In the genomic region with DNA sequence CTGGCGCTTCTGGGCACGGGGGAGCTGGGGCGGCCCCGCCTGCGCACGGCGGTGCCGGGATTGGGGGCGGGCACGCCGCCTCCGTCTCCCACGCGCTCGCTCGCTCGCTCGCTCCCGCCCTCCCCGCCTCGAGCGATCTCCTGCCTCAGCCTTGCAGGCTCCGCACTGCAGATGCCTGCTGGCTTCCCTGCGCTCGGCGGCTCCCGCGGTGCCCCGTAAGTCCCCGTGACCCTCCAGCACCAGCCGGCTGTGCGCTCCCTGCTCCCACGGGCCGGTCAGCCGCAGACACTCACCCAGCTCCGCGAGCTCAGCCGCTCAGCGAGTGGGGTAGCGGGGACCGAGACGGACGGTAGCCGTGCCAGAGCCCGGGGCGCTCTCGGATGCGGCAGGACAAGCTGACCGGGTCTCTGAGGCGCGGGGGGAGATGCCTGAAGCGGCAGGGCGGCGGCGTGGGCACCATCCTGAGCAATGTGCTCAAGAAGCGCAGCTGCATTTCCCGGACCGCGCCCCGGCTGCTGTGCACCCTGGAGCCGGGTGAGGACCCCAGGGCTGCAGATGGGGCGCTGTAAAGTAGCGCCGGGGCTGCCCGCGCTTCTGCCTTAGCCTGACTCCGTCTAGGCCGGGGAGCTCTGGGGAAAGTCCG, we compare ENCODE assay signal across 7 cellular contexts. TPM values are rescaled to one million over a fixed set of nuclear protein-coding genes. Genes with fewer than 3 reads are reported as not detected.
DNase-seq lines count a peak whose midpoint lies in the region; ATAC-seq, FAIRE-seq and TF ChIP-seq lines count a peak whose summit lies in the region.

A gene with protein sequence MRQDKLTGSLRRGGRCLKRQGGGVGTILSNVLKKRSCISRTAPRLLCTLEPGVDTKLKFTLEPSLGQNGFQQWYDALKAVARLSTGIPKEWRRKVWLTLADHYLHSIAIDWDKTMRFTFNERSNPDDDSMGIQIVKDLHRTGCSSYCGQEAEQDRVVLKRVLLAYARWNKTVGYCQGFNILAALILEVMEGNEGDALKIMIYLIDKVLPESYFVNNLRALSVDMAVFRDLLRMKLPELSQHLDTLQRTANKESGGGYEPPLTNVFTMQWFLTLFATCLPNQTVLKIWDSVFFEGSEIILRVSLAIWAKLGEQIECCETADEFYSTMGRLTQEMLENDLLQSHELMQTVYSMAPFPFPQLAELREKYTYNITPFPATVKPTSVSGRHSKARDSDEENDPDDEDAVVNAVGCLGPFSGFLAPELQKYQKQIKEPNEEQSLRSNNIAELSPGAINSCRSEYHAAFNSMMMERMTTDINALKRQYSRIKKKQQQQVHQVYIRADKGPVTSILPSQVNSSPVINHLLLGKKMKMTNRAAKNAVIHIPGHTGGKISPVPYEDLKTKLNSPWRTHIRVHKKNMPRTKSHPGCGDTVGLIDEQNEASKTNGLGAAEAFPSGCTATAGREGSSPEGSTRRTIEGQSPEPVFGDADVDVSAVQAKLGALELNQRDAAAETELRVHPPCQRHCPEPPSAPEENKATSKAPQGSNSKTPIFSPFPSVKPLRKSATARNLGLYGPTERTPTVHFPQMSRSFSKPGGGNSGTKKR (plus strand): TSS at position 148 of the 643 bp plus-strand sequence. CDS start 233 bp downstream, at position 381.

- BruUV-seq in mammary epithelial cell (replicated peaks; lab: Mats Ljungman, UMichigan) = no TSS peak

- TF ChIP-seq RAD21 in SK-N-SH (IDR thresholded peaks at IDR 0.05; ENCODE audit: low read length) = no peak

- no peak within 1 kb of the TSS for H3K27ac ChIP-seq in SK-N-SH (ENCODE audit: low read depth in 2 of 2, low read length in 1 of 2)
- H3K27ac ChIP-seq in mammary epithelial cell (ENCODE audit: insufficient read depth, low read depth, low read length) = no peak within 1 kb of the TSS
- H3K27ac ChIP-seq in smooth muscle cell (ENCODE audit: low read depth) = no peak within 1 kb of the TSS

- in situ Hi-C loops in mammary epithelial cell (cut with MboI; ENCODE audit: low sequenced_read_pairs in 2 of 2) = no loop called here

- peaks cover 0 to 4% of the 10 kb centered on the region in 2 experiments; a peak in 1 of 4 replicates for H3K4me1 ChIP-seq in SK-N-SH (ENCODE audit: control insufficient read depth in 1 of 2, insufficient read depth in 2 of 2, low read depth in 1 of 2, low read length in 1 of 2)
- peaks cover 14% of the 10 kb centered on the region for H3K4me1 ChIP-seq in mammary epithelial cell (ENCODE audit: insufficient read depth, low read length)
- H3K4me1 ChIP-seq in smooth muscle cell (ENCODE audit: low read depth) = no peaks in the 10 kb centered on the region

- DNase-seq in HuH-7 (ENCODE audit: low spot score) = peak; percentile 40
- peak; percentile 80 for DNase-seq in SK-N-SH
- no peak for DNase-seq in mammary epithelial cell
- peak; percentile 77 for DNase-seq in islet precursor cell
- DNase-seq in smooth muscle cell (lab: John Stamatoyannopoulos, UW; ENCODE audit: unreplicated experiment) = no peak
- no peak for DNase-seq in RCC 7860 (ENCODE audit: low spot score)

- H3K4me3 ChIP-seq in SK-N-SH (ENCODE audit: low read depth in 2 of 2, low read length in 1 of 2) (peak within 1 kb of the TSS; percentile 42 to 60), mammary epithelial cell (replicated peaks in 1 of 3; ENCODE audit: insufficient read depth in 1 of 3, low read depth in 2 of 3, low read length in 3 of 3) (peak within 1 kb of the TSS in 2 of 3 experiments; percentile 23 to 40), smooth muscle cell (peak within 1 kb of the TSS; percentile 55)

- TF ChIP-seq EP300 in SK-N-SH (IDR thresholded peaks at IDR 0.05; ENCODE audit: borderline replicate concordance in 1 of 2, low read depth in 1 of 2, low read length in 1 of 2) = no peak

- dilution Hi-C loops in mammary epithelial cell (cut with HindIII; ENCODE audit: low sequenced_read_pairs) = no loop called here

- intact Hi-C loops in mammary epithelial cell (cut with micrococcal nuclease) = no loop called here

- peak within 1 kb of the TSS; percentile 63; the same call in 1 of the 2 replicates for H2AFZ ChIP-seq in SK-N-SH (ENCODE audit: low read depth)
- peak within 1 kb of the TSS; percentile 62 for H2AFZ ChIP-seq in mammary epithelial cell (ENCODE audit: low read depth, low read length)
- H2AFZ ChIP-seq in smooth muscle cell (ENCODE audit: low read depth) = peak within 1 kb of the TSS; percentile 55

- CTCF ChIA-PET in SK-N-SH (lab: Yijun Ruan, JAX) (interaction anchor here (0.6 to 2.4 kb wide), 6 partner anchors 10 to 103 kb away, joined by 3 to 15 read pairs (median 4); no protein-coding TSS in a partner anchor), mammary epithelial cell (lab: Charles Lee; ENCODE audit: low non-redundant PET) (no interaction called here)

- H3K4me2 ChIP-seq in SK-N-SH (peak within 1 kb of the TSS; percentile 88), mammary epithelial cell (ENCODE audit: insufficient read depth, low read depth, low read length) (peak within 1 kb of the TSS; percentile 83), smooth muscle cell (peak within 1 kb of the TSS; percentile 94)

- peak; percentile 39 for ATAC-seq in GM19023 (IDR thresholded peaks at IDR 0.05; ENCODE audit: unreplicated experiment)

- no peaks in the 10 kb centered on the region for H3K9me2 ChIP-seq in SK-N-SH

- TF ChIP-seq CTCF in SK-N-SH (IDR thresholded peaks at IDR 0.05) (no peak), mammary epithelial cell (conservative IDR thresholded peaks at IDR 0.05 in 1 of 2, IDR thresholded peaks at IDR 0.05 in 1 of 2; ENCODE audit: extremely low read depth in 1 of 2, insufficient read depth in 1 of 2, low read depth in 1 of 2, low read length in 2 of 2) (no peak), smooth muscle cell (IDR thresholded peaks at IDR 0.05; ENCODE audit: borderline replicate concordance, insufficient read depth, poor library complexity, severe bottlenecking) (no peak)

- no peak for FAIRE-seq in RCC 7860 (lab: Jason Lieb, UNC)

- H3K9ac ChIP-seq in SK-N-SH = no peak within 1 kb of the TSS
- no peak within 1 kb of the TSS for H3K9ac ChIP-seq in mammary epithelial cell (ENCODE audit: insufficient read depth, low read length)
- no peak within 1 kb of the TSS for H3K9ac ChIP-seq in smooth muscle cell (ENCODE audit: low read depth)

- H3K79me2 ChIP-seq in SK-N-SH (ENCODE audit: insufficient read depth) (no peaks in the 10 kb centered on the region), mammary epithelial cell (ENCODE audit: insufficient read depth, low read length) (no peaks in the 10 kb centered on the region), smooth muscle cell (ENCODE audit: low read depth) (no peaks in the 10 kb centered on the region)

- H3K36me3 ChIP-seq in SK-N-SH (replicated peaks in 1 of 2; ENCODE audit: control insufficient read depth in 1 of 2, insufficient read depth in 2 of 2, low read length in 1 of 2) = no peaks in the 10 kb centered on the region
- H3K36me3 ChIP-seq in mammary epithelial cell (ENCODE audit: insufficient read depth, low read length) = no peaks in the 10 kb centered on the region
- no peaks in the 10 kb centered on the region for H3K36me3 ChIP-seq in smooth muscle cell (ENCODE audit: low read depth)

- H3F3A ChIP-seq in SK-N-SH (replicated peaks; ENCODE audit: insufficient read depth) (no peaks in the 10 kb centered on the region), smooth muscle cell (ENCODE audit: low read depth) (no peaks in the 10 kb centered on the region)

- POLR2A ChIA-PET in SK-N-SH (lab: Yijun Ruan, JAX) = no interaction called here

- H3K9me3 ChIP-seq in SK-N-SH (peaks cover 6% of the 10 kb centered on the region; the same call in 1 of the 2 replicates), mammary epithelial cell (replicated peaks; ENCODE audit: insufficient read depth, low read length) (peaks cover 3% of the 10 kb centered on the region), smooth muscle cell (replicated peaks; ENCODE audit: low read depth) (peaks cover 3% of the 10 kb centered on the region)

- 34% methylated on average over 39 of the region's 69 CpGs for WGBS in SK-N-SH (ENCODE audit: low lambda C conversion rate)
- 1% methylated on average over 13 of the region's 69 CpGs for WGBS in mammary epithelial cell (ENCODE audit: low coverage, missing lambda C conversion rate)
- 3% methylated on average over 50 of the region's 69 CpGs for WGBS in smooth muscle cell (ENCODE audit: low lambda C conversion rate)

- H4K20me1 ChIP-seq in SK-N-SH (ENCODE audit: insufficient read depth) (no peaks in the 10 kb centered on the region), mammary epithelial cell (ENCODE audit: insufficient read depth, low read length) (peaks cover 5% of the 10 kb centered on the region), smooth muscle cell (ENCODE audit: low read depth) (no peaks in the 10 kb centered on the region)

- peaks cover 36% of the 10 kb centered on the region for H3K27me3 ChIP-seq in SK-N-SH (ENCODE audit: insufficient read depth)
- H3K27me3 ChIP-seq in mammary epithelial cell (ENCODE audit: insufficient read depth, low read length) = peaks cover 30% of the 10 kb centered on the region
- peaks cover 75% of the 10 kb centered on the region for H3K27me3 ChIP-seq in smooth muscle cell (ENCODE audit: low read depth)

TF ChIP-seq in SK-N-SH, 30 proteins besides CTCF, POLR2A, EP300 and RAD21:
- TF ChIP-seq JUND (IDR thresholded peaks at IDR 0.05) (no peak), YY1 (IDR thresholded peaks at IDR 0.05; ENCODE audit: low read depth) (no peak), RFX5 (IDR thresholded peaks at IDR 0.05; ENCODE audit: low read length) (no peak), MXI1 (IDR thresholded peaks at IDR 0.05; ENCODE audit: low read depth, low read length) (no peak), MEF2A (IDR thresholded peaks at IDR 0.05; ENCODE audit: borderline replicate concordance, low read depth) (no peak)

RNA-seq across cellular contexts. Expression of the gene that starts here (rescaled TPM):
- polyA plus RNA-seq in SK-N-SH (2012; rRNA removed) = 0.23 and 0.29 TPM in 2 replicates
- polyA plus RNA-seq in SK-N-SH (2012; cell fraction: cytosol; rRNA removed) = 0.15 and 0.21 TPM in 2 replicates
- polyA plus RNA-seq in SK-N-SH (2012; cell fraction: nucleus; rRNA removed) = 0.55 and 1.0 TPM in 2 replicates
- under 1 TPM; 0.17 to 0.59 TPM for total RNA-seq in mammary epithelial cell
- 0.49 TPM for polyA plus RNA-seq in mammary epithelial cell
- not detected for polyA minus RNA-seq in mammary epithelial cell
- total RNA-seq in smooth muscle cell = 0.54 and 0.67 TPM in 2 replicates
- 2.3 and 3.8 TPM in 2 replicates for polyA plus RNA-seq in smooth muscle cell

Comparison
In these comparisons a context has a peak if more than half of its experiments do, and no peak if none do; other contexts are left out.
1. DNase-seq: peak in HuH-7 (single experiment), SK-N-SH (single experiment) and islet precursor cell (single experiment); none in mammary epithelial cell (single experiment), smooth muscle cell (single experiment) and RCC 7860 (single experiment).
2. Peak in every context shown above with its lines, with median percentiles within 50 percentile points of each other: H2AFZ ChIP-seq, H3K4me2 ChIP-seq and H3K4me3 ChIP-seq.